In the genomic region with DNA sequence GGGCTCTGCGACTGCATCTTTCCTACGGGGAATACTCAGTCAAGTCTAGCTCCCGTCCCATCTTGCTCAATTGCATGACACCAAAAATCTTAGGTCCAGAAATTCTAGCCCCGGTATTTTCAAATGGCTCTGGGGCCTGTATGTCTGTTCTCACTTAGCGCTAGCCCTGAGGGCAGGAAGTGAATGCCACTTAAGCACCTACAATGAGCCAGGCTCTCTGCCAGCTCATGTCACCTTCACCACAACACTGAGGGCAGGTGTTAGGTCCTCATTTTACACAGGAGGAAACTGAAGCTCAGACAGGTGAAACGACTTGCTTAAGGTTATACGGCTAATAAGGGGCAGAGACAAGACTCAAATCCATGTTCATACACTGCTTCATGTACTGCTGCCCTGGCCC, we compare ENCODE assay signal across 21 cellular contexts.
DNase-seq lines count a peak whose midpoint lies in the region; ATAC-seq and TF ChIP-seq lines count a peak whose summit lies in the region.
"Had no signal": no experiment of that assay in that cellular context is flagged by ENCODE, and none has a peak within 500 bp of the region (broad histone marks: within the 10 kb centered on the region; RNA-seq: fewer than 3 reads in every experiment).

No MANE protein-coding gene starts in this region.

- POLR2A ChIA-PET in CD4-positive, alpha-beta memory T cell (lab: Charles Lee; ENCODE audit: partially characterized antibody), result interaction anchor here (0.6 kb wide), 1 partner anchor 58 kb away, joined by 3 read pairs; no protein-coding TSS in a partner anchor

- TF ChIP-seq CTCF in endothelial cell (IDR thresholded peaks at IDR 0.05; ENCODE audit: unreplicated experiment) (no peak), endodermal cell (conservative IDR thresholded peaks at IDR 0.05) (no peak)

- no peak overlapping the region for H3K27ac ChIP-seq in CD4-positive, alpha-beta memory T cell (ENCODE audit: low read depth, low read length)
- no peak overlapping the region for H3K27ac ChIP-seq in endodermal cell (ENCODE audit: low read depth, low read length)
- H3K27ac ChIP-seq: ascending aorta, HL-60 had no signal

- DNase-seq in CD4-positive, alpha-beta memory T cell, result peak in 4 of 5 donors; percentile 11 to 26 (median 16)
- DNase-seq in DMS53 treated with DMSO at 0.1 percent for 48 hours (lab: John Stamatoyannopoulos, UW; ENCODE audit: unreplicated experiment) (peak; percentile 77), NCI-H2196 (lab: John Stamatoyannopoulos, UW; ENCODE audit: unreplicated experiment) (peak; percentile 59), Right ventricle myocardium inferior (ENCODE audit: missing footprints) (no peak), endothelial cell (ENCODE audit: low spot score) (no peak), endodermal cell (no peak)
- peak; percentile 10 for DNase-seq in central memory CD4-positive, alpha-beta T cell
- no peak for DNase-seq in activated CD4-positive, alpha-beta T cell treated with anti-CD3 and anti-CD28 coated beads, Interleukin-2, amount 50 U/mL, for 4 hours
- DNase-seq: activated CD8-positive, alpha-beta memory T cell treated with anti-CD3 and anti-CD28 coated beads, Interleukin-2, amount 50 U/mL, for 48 hours; activated naive CD4-positive, alpha-beta T cell treated with anti-CD3 and anti-CD28 coated beads for 36 hours; IMR-90; islet precursor cell; mesendoderm; MV-4-11; NCI-H526 treated with DMSO at 0.1 percent for 48 hours; SK-N-SH had no signal

- H3K36me3 Mint-ChIP-seq in CD4-positive, alpha-beta memory T cell, result no peaks in the 10 kb centered on the region
- no peaks in the 10 kb centered on the region for H3K36me3 Mint-ChIP-seq in endothelial cell (ENCODE audit: low read depth, unreplicated experiment)
- H3K36me3 Mint-ChIP-seq in endodermal cell (ENCODE audit: low read depth), result no peaks in the 10 kb centered on the region

- H3K4me1 Mint-ChIP-seq in CD4-positive, alpha-beta memory T cell, result peaks cover 3 to 12% (median 9%) of the 10 kb centered on the region in 4 donors
- H3K4me1 Mint-ChIP-seq in endothelial cell (ENCODE audit: unreplicated experiment) (no peaks in the 10 kb centered on the region), endodermal cell (peaks cover 3% of the 10 kb centered on the region)
- H3K4me1 Mint-ChIP-seq: nephron had no signal

- H3K27me3 Mint-ChIP-seq in CD4-positive, alpha-beta memory T cell, result no peaks in the 10 kb centered on the region
- H3K27me3 Mint-ChIP-seq in endothelial cell (ENCODE audit: unreplicated experiment), result no peaks in the 10 kb centered on the region
- no peaks in the 10 kb centered on the region for H3K27me3 Mint-ChIP-seq in endodermal cell (ENCODE audit: insufficient read depth)

- no peak overlapping the region for H3K4me3 ChIP-seq in CD4-positive, alpha-beta memory T cell (ENCODE audit: low read length in 2 of 2)
- H3K4me3 ChIP-seq in endodermal cell (ENCODE audit: low read length), result no peak overlapping the region
- H3K4me3 ChIP-seq: ascending aorta, HAP-1 had no signal

- no peak for ATAC-seq in Right ventricle myocardium inferior
- ATAC-seq: Panc1 had no signal

- intact Hi-C loops in CD4-positive, alpha-beta memory T cell (cut with micrococcal nuclease), result no loop called here
- intact Hi-C loops in Right ventricle myocardium inferior (cut with DNase I), result no loop called here

- H3K4me1 ChIP-seq in CD4-positive, alpha-beta memory T cell (ENCODE audit: insufficient read depth, low read length), result no peaks in the 10 kb centered on the region
- no peaks in the 10 kb centered on the region for H3K4me1 ChIP-seq in endodermal cell (ENCODE audit: control insufficient read depth, insufficient read depth, low read length)
- H3K4me1 ChIP-seq: ascending aorta, HAP-1 had no signal

- H3K9me3 Mint-ChIP-seq in CD4-positive, alpha-beta memory T cell, result peaks cover 0 to 4% (median 0%) of the 10 kb centered on the region in 8 donors
- no peaks in the 10 kb centered on the region for H3K9me3 Mint-ChIP-seq in endothelial cell (ENCODE audit: unreplicated experiment)
- H3K9me3 Mint-ChIP-seq in endodermal cell, result no peaks in the 10 kb centered on the region
- H3K9me3 Mint-ChIP-seq: activated naive CD4-positive, alpha-beta T cell treated with anti-CD3 and anti-CD28 coated beads for 36 hours; nephron had no signal

- 88 to 96% methylated on average over 3 to 7 of the region's 7 CpGs for WGBS in endodermal cell (ENCODE audit: insufficient coverage in 1 of 2, insufficient read length in 1 of 2), 2 experiments

- H3K36me3 ChIP-seq in CD4-positive, alpha-beta memory T cell (ENCODE audit: insufficient read depth, low read length), result no peaks in the 10 kb centered on the region
- H3K36me3 ChIP-seq in endodermal cell (ENCODE audit: control insufficient read depth, insufficient read depth, low read length), result no peaks in the 10 kb centered on the region
- H3K36me3 ChIP-seq: ascending aorta, HAP-1 had no signal

- H3K27ac Mint-ChIP-seq in CD4-positive, alpha-beta memory T cell, result peak overlapping the region in 1 of 7 donors; percentile 56
- H3K27ac Mint-ChIP-seq in endothelial cell (ENCODE audit: unreplicated experiment), result no peak overlapping the region
- H3K27ac Mint-ChIP-seq in endodermal cell, result no peak overlapping the region
- H3K27ac Mint-ChIP-seq: activated naive CD4-positive, alpha-beta T cell treated with anti-CD3 and anti-CD28 coated beads for 36 hours; nephron had no signal

- H3K9me3 ChIP-seq in CD4-positive, alpha-beta memory T cell (ENCODE audit: control insufficient read depth in 1 of 2, low read length in 2 of 2), result no peaks in the 10 kb centered on the region
- no peaks in the 10 kb centered on the region for H3K9me3 ChIP-seq in endodermal cell (ENCODE audit: control insufficient read depth, low read length)
- H3K9me3 ChIP-seq: ascending aorta, HAP-1, SK-N-SH had no signal

- H3K4me3 Mint-ChIP-seq in CD4-positive, alpha-beta memory T cell, result no peak overlapping the region
- H3K4me3 Mint-ChIP-seq in endothelial cell (ENCODE audit: unreplicated experiment), result no peak overlapping the region
- no peak overlapping the region for H3K4me3 Mint-ChIP-seq in endodermal cell
- H3K4me3 Mint-ChIP-seq: activated naive CD4-positive, alpha-beta T cell treated with anti-CD3 and anti-CD28 coated beads for 36 hours; nephron had no signal

- H3K27me3 ChIP-seq in CD4-positive, alpha-beta memory T cell (ENCODE audit: insufficient read depth, low read length), result no peaks in the 10 kb centered on the region
- no peaks in the 10 kb centered on the region for H3K27me3 ChIP-seq in endodermal cell (ENCODE audit: control insufficient read depth, insufficient read depth, low read length, poor library complexity, severe bottlenecking)
- H3K27me3 ChIP-seq: ascending aorta had no signal

- CTCF ChIA-PET in CD4-positive, alpha-beta memory T cell (lab: Charles Lee; ENCODE audit: partially characterized antibody), result interaction anchor here (1.1 kb wide), 1 partner anchor 696 kb away, joined by 3 read pairs; no protein-coding TSS in a partner anchor

- H3K9ac ChIP-seq in endodermal cell (ENCODE audit: extremely low read depth, low read length, poor library complexity, severe bottlenecking), result no peak overlapping the region
- H3K9ac ChIP-seq: SK-N-SH had no signal

Comparison
In these comparisons a context has a peak if more than half of its experiments do, and no peak if none do; other contexts are left out.
1. DNase-seq: peak in CD4-positive, alpha-beta memory T cell (4 of 5), DMS53 treated with DMSO at 0.1 percent for 48 hours (single experiment), NCI-H2196 (single experiment) and central memory CD4-positive, alpha-beta T cell (single experiment); none in activated CD4-positive, alpha-beta T cell treated with anti-CD3 and anti-CD28 coated beads, Interleukin-2, amount 50 U/mL, for 4 hours (0 of 2), Right ventricle myocardium inferior (single experiment), endothelial cell (single experiment) and endodermal cell (single experiment).